Comparison of ENCODE assay signal across 28 cellular contexts in the genomic region with DNA sequence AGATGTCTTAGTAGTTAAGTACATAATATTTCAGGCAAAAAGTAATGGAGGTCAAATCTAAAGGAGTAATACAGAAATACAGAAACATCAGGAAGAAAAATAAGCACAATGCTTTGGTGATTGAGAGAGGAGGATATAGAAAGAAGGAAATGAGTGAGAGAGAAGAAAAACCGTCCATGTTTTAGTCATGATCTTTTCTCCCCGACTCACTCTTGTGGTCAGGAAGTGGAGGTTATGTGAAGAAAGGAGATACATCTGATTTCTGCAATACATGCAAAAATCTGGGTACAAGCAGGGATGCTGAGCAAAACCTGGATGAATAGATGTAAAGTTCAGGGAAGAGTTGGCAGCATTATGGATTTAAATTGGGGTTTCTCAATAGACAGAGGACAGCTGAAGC.
"Had no signal": no experiment of that assay in that cellular context is flagged by ENCODE, and none has a peak within 500 bp of the region (broad histone marks: within the 10 kb centered on the region; RNA-seq: fewer than 3 reads in every experiment).

No MANE protein-coding gene starts in this region.

- H3K4me3 ChIP-seq: stomach, suprapubic skin, testis, thoracic aorta, thyroid gland, tibial artery, tibial nerve, transverse colon, upper lobe of left lung, upper lobe of right lung, uterus, vagina had no signal

- H3K27ac ChIP-seq: stomach, suprapubic skin, testis, thoracic aorta, thyroid gland, tibial artery, tibial nerve, transverse colon, upper lobe of left lung, upper lobe of right lung, uterus, vagina had no signal

- H3K27me3 ChIP-seq: stomach, suprapubic skin, testis, thyroid gland, tibial artery, tibial nerve, transverse colon, upper lobe of left lung, upper lobe of right lung, uterus, vagina had no signal

- H3K9me3 Mint-ChIP-seq: type B pancreatic cell had no signal

- H3K4me3 Mint-ChIP-seq: stimulated activated effector memory CD8-positive, alpha-beta T cell treated with anti-CD3 and anti-CD28 coated beads, Interleukin-12 subunit alpha, Interleukin-12 subunit beta, amount 100 ng/mL, for 72 hours; stimulated activated memory B cell treated with anti-CD40 and anti-IgM and Interleukin-4, amounts not matched to agents 10 μg/mL and 1 μg/mL and 100 μg/mL, for 72 hours; stimulated activated naive B cell treated with anti-CD40 and anti-IgM and Interleukin-4, amounts not matched to agents 10 μg/mL and 1 μg/mL and 100 μg/mL, for 72 hours; stimulated activated naive CD8-positive, alpha-beta T cell treated with anti-CD3 and anti-CD28 coated beads, Interleukin-15, amount 100 ng/mL, for 72 hours; stimulated activated naive CD8-positive, alpha-beta T cell treated with anti-CD3 and anti-CD28 coated beads, Interleukin-15, Interleukin-2, amounts not matched to agents 100 ng/mL and 50 ng/mL, for 24 hours; type B pancreatic cell had no signal

- H3K36me3 Mint-ChIP-seq: stimulated activated effector memory CD8-positive, alpha-beta T cell treated with anti-CD3 and anti-CD28 coated beads, Interleukin-12 subunit alpha, Interleukin-12 subunit beta, amount 100 ng/mL, for 72 hours; stimulated activated memory B cell treated with anti-CD40 and anti-IgM and Interleukin-4, amounts not matched to agents 10 μg/mL and 1 μg/mL and 100 μg/mL, for 72 hours; stimulated activated naive B cell treated with anti-CD40 and anti-IgM and Interleukin-4, amounts not matched to agents 10 μg/mL and 1 μg/mL and 100 μg/mL, for 72 hours; type B pancreatic cell had no signal

- H3K27me3 Mint-ChIP-seq: stimulated activated memory B cell treated with anti-CD40 and anti-IgM and Interleukin-4, amounts not matched to agents 10 μg/mL and 1 μg/mL and 100 μg/mL, for 72 hours; stimulated activated naive B cell treated with anti-CD40 and anti-IgM and Interleukin-4, amounts not matched to agents 10 μg/mL and 1 μg/mL and 100 μg/mL, for 72 hours; stimulated activated naive CD8-positive, alpha-beta T cell treated with anti-CD3 and anti-CD28 coated beads, Interleukin-15, amount 100 ng/mL, for 72 hours; stimulated activated naive CD8-positive, alpha-beta T cell treated with anti-CD3 and anti-CD28 coated beads, Interleukin-15, Interleukin-2, amounts not matched to agents 100 ng/mL and 50 ng/mL, for 24 hours had no signal

- H3K36me3 ChIP-seq: stomach, suprapubic skin, thoracic aorta, thyroid gland, tibial artery, tibial nerve, transverse colon, upper lobe of left lung, upper lobe of right lung, uterus, vagina had no signal

- H3K9me3 ChIP-seq: stomach, suprapubic skin, testis, thoracic aorta, thyroid gland, tibial artery, tibial nerve, transverse colon, upper lobe of left lung, upper lobe of right lung, uterus, vagina had no signal

- H3K4me1 ChIP-seq: stomach, suprapubic skin, testis, thyroid gland, tibial artery, tibial nerve, transverse colon, upper lobe of left lung, upper lobe of right lung, uterus, vagina had no signal

- DNase-seq: stimulated activated CD4-positive, alpha-beta T cell treated with anti-CD3 and anti-CD28 coated beads, Interleukin-2, amount 100 ng/mL, for 48 hours; stimulated activated CD4-positive, alpha-beta T cell treated with anti-CD3 and anti-CD28 coated beads, Interleukin-4, amount 100 ng/mL, for 1 hour; stimulated activated CD4-positive, alpha-beta T cell treated with anti-CD3 and anti-CD28 coated beads, Interleukin-4, amount 100 ng/mL, for 24 hours; stimulated activated CD4-positive, alpha-beta T cell treated with anti-CD3 and anti-CD28 coated beads, Interleukin-4, amount 100 ng/mL, for 4 hours; stimulated activated CD8-positive, alpha-beta memory T cell treated with anti-CD3 and anti-CD28 coated beads, Interleukin-4, amount 100 ng/mL, for 48 hours; stimulated activated naive B cell treated with anti-CD40 and anti-IgM and Interleukin-4, amounts not matched to agents 10 μg/mL and 1 μg/mL and 100 μg/mL, for 72 hours; stimulated activated naive CD4-positive, alpha-beta T cell; stimulated activated naive CD4-positive, alpha-beta T cell treated with Interleukin-2 at 50 U/mL for 16 hours; stimulated activated naive CD8-positive, alpha-beta T cell treated with anti-CD3 and anti-CD28 coated beads, Interleukin-15, amount 100 ng/mL, for 72 hours; stimulated activated naive CD8-positive, alpha-beta T cell treated with anti-CD3 and anti-CD28 coated beads, Interleukin-15, Interleukin-2, amounts not matched to agents 100 U/mL and 50 U/mL, for 24 hours; stomach; substantia nigra; testis; thyroid gland; tibial artery; transverse colon; trophoblast cell; upper lobe of left lung; upper lobe of right lung; uterus had no signal

- H3K4me1 Mint-ChIP-seq: stimulated activated effector memory CD8-positive, alpha-beta T cell treated with anti-CD3 and anti-CD28 coated beads, Interleukin-12 subunit alpha, Interleukin-12 subunit beta, amount 100 ng/mL, for 72 hours; stimulated activated memory B cell treated with anti-CD40 and anti-IgM and Interleukin-4, amounts not matched to agents 10 μg/mL and 1 μg/mL and 100 μg/mL, for 72 hours; stimulated activated naive B cell treated with anti-CD40 and anti-IgM and Interleukin-4, amounts not matched to agents 10 μg/mL and 1 μg/mL and 100 μg/mL, for 72 hours; stimulated activated naive CD8-positive, alpha-beta T cell treated with anti-CD3 and anti-CD28 coated beads, Interleukin-15, amount 100 ng/mL, for 72 hours had no signal

- H3K27ac Mint-ChIP-seq: stimulated activated effector memory CD8-positive, alpha-beta T cell treated with anti-CD3 and anti-CD28 coated beads, Interleukin-12 subunit alpha, Interleukin-12 subunit beta, amount 100 ng/mL, for 72 hours; stimulated activated memory B cell treated with anti-CD40 and anti-IgM and Interleukin-4, amounts not matched to agents 10 μg/mL and 1 μg/mL and 100 μg/mL, for 72 hours; stimulated activated naive B cell treated with anti-CD40 and anti-IgM and Interleukin-4, amounts not matched to agents 10 μg/mL and 1 μg/mL and 100 μg/mL, for 72 hours; stimulated activated naive CD8-positive, alpha-beta T cell treated with anti-CD3 and anti-CD28 coated beads, Interleukin-15, amount 100 ng/mL, for 72 hours; stimulated activated naive CD8-positive, alpha-beta T cell treated with anti-CD3 and anti-CD28 coated beads, Interleukin-15, Interleukin-2, amounts not matched to agents 100 ng/mL and 50 ng/mL, for 24 hours; type B pancreatic cell had no signal
